Comparison of ENCODE assay signal across 1 cellular context in genomic region chr3:133745981-133746721, GRCh38.
TF ChIP-seq lines count a peak whose summit lies in the region.

TF (plus strand) TSS chr3:133746393; CDS start chr3:133746441, 48 bp downstream.

TF ChIP-seq in HepG2, 621 proteins besides CTCF, POLR2A, EP300 and RAD21 (continued from another document and continues in another):
- TF ChIP-seq ZNF512 (CRISPR knock-in tag; IDR thresholded peaks at IDR 0.05) (no peak; the same call in 1 of the 2 replicates), ZBTB2 (CRISPR knock-in tag; IDR thresholded peaks at IDR 0.05; ENCODE audit: low read depth) (no peak), MTERF4 (CRISPR knock-in tag; IDR thresholded peaks at IDR 0.05) (peak; percentile 83; the same call in 1 of the 2 replicates), PHF8 (CRISPR knock-in tag; IDR thresholded peaks at IDR 0.05) (peak; percentile 81), ZNF775 (CRISPR knock-in tag; IDR thresholded peaks at IDR 0.05; ENCODE audit: borderline replicate concordance) (peak; percentile 81; the same call in 1 of the 2 replicates), RORA (CRISPR knock-in tag; IDR thresholded peaks at IDR 0.05) (no peak), ZNF747 (CRISPR knock-in tag; IDR thresholded peaks at IDR 0.05; ENCODE audit: borderline replicate concordance) (peak; percentile 84; the same call in 1 of the 2 replicates), SRSF4 (IDR thresholded peaks at IDR 0.05; ENCODE audit: low read depth, low read length, poor library complexity, severe bottlenecking) (no peak), MYNN (CRISPR knock-in tag; IDR thresholded peaks at IDR 0.05; ENCODE audit: low read depth) (no peak), ZXDC (CRISPR knock-in tag; IDR thresholded peaks at IDR 0.05) (no peak), ZNF407 (CRISPR knock-in tag; IDR thresholded peaks at IDR 0.05; ENCODE audit: not compliant biosample characterization) (no peak), SKI (IDR thresholded peaks at IDR 0.05; ENCODE audit: partially characterized antibody) (peak; percentile 96), ZNF274 (CRISPR knock-in tag; IDR thresholded peaks at IDR 0.05) (no peak; the same call in 1 of the 2 replicates), ZFP36 (IDR thresholded peaks at IDR 0.05; ENCODE audit: borderline replicate concordance, low read depth, low read length, partially characterized antibody) (no peak), EED (CRISPR knock-in tag; IDR thresholded peaks at IDR 0.05) (peak; percentile 71; the same call in 1 of the 2 replicates), ARID4A (CRISPR knock-in tag; IDR thresholded peaks at IDR 0.05; ENCODE audit: borderline replicate concordance) (peak; percentile 96), ZNF414 (CRISPR knock-in tag; IDR thresholded peaks at IDR 0.05) (peak; percentile 91; the same call in 1 of the 2 replicates), ZBTB14 (CRISPR knock-in tag; IDR thresholded peaks at IDR 0.05) (no peak), ZNF556 (CRISPR knock-in tag; IDR thresholded peaks at IDR 0.05; ENCODE audit: borderline replicate concordance) (peak; percentile 97), SOX5 (CRISPR knock-in tag; IDR thresholded peaks at IDR 0.05; ENCODE audit: borderline replicate concordance) (peak; percentile 84; the same call in 1 of the 2 replicates), ZNF546 (CRISPR knock-in tag; conservative IDR thresholded peaks at IDR 0.05) (peak; percentile 96), HMGA1 (CRISPR knock-in tag; conservative IDR thresholded peaks at IDR 0.05) (no peak), ZNF576 (CRISPR knock-in tag; IDR thresholded peaks at IDR 0.05) (no peak), TBX2 (CRISPR knock-in tag; IDR thresholded peaks at IDR 0.05; ENCODE audit: borderline replicate concordance) (peak; percentile 98), PAWR (CRISPR knock-in tag; IDR thresholded peaks at IDR 0.05; ENCODE audit: borderline replicate concordance) (no peak), ZNF710 (CRISPR knock-in tag; IDR thresholded peaks at IDR 0.05; ENCODE audit: borderline replicate concordance) (peak; percentile 90), ZNF563 (CRISPR knock-in tag; IDR thresholded peaks at IDR 0.05) (no peak; the same call in none of the 2 replicates), PPARG (CRISPR knock-in tag; conservative IDR thresholded peaks at IDR 0.05) (peak; percentile 77)
